ENCODE assay signal across 1 cellular context in the genomic region with DNA sequence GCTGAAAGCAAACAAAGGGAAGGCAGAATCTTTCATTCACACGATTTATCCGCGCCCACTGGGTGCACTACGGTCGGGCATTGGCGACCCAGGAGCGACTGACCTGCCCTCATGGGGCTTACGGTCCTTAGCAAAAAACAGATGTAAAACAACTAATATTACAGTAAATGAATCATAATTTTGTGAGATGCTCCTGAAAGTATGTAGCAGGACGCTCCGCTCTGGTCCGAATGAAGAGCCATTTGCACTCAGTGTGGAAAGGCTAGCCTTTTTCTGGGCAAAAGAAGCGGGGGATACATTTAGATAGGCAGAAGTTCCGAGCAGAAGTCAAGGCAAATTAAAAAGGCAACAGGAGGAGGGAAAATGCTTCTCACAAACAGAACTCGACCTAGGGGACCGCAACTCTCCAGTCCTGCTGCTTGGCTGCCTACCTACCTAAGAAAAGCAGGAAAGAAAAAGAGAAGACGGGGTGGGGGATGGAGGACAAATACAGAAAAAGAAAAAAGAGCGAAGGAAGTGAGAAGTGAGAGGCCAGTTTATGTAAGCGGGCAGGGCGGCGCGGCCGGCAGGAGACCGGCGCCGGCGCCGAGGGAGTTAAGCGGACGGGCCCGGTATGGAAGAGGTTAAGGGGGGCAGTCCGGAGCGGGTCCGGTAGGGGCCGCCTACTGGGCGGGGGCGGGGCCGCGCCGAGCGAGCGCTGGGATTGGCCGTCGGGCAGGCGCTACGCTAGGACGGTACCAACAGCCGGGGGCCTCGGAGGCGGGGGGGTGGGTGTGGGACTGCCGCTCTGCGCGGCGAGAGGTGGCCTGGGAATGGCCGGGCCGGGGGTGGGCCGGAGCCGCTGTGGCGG.
TF ChIP-seq lines count a peak whose summit lies in the region.

Gene FAM20B, plus strand, starts transcription at position 770 of the 850 bp plus-strand sequence. CDS start 17,954 bp downstream, outside the sequence.

TF ChIP-seq in SK-N-SH treated with all-trans-retinoic acid at 6 μM for 48 hours, 23 proteins besides CTCF, POLR2A, EP300 and RAD21 (continued from another document):
- TF ChIP-seq, protein P1, sequence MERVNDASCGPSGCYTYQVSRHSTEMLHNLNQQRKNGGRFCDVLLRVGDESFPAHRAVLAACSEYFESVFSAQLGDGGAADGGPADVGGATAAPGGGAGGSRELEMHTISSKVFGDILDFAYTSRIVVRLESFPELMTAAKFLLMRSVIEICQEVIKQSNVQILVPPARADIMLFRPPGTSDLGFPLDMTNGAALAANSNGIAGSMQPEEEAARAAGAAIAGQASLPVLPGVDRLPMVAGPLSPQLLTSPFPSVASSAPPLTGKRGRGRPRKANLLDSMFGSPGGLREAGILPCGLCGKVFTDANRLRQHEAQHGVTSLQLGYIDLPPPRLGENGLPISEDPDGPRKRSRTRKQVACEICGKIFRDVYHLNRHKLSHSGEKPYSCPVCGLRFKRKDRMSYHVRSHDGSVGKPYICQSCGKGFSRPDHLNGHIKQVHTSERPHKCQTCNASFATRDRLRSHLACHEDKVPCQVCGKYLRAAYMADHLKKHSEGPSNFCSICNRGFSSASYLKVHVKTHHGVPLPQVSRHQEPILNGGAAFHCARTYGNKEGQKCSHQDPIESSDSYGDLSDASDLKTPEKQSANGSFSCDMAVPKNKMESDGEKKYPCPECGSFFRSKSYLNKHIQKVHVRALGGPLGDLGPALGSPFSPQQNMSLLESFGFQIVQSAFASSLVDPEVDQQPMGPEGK (CRISPR knock-in tag; IDR thresholded peaks at IDR 0.05; ENCODE audit: borderline replicate concordance): no peak
- TF ChIP-seq SNAI2 (CRISPR knock-in tag; IDR thresholded peaks at IDR 0.05) (no peak), ZNF70 (CRISPR knock-in tag; IDR thresholded peaks at IDR 0.05) (no peak)
- TF ChIP-seq, protein P2, sequence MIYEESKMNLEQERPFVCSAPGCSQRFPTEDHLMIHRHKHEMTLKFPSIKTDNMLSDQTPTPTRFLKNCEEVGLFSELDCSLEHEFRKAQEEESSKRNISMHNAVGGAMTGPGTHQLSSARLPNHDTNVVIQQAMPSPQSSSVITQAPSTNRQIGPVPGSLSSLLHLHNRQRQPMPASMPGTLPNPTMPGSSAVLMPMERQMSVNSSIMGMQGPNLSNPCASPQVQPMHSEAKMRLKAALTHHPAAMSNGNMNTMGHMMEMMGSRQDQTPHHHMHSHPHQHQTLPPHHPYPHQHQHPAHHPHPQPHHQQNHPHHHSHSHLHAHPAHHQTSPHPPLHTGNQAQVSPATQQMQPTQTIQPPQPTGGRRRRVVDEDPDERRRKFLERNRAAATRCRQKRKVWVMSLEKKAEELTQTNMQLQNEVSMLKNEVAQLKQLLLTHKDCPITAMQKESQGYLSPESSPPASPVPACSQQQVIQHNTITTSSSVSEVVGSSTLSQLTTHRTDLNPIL (CRISPR knock-in tag; IDR thresholded peaks at IDR 0.05; ENCODE audit: low read depth): no peak
- TF ChIP-seq, protein P3, sequence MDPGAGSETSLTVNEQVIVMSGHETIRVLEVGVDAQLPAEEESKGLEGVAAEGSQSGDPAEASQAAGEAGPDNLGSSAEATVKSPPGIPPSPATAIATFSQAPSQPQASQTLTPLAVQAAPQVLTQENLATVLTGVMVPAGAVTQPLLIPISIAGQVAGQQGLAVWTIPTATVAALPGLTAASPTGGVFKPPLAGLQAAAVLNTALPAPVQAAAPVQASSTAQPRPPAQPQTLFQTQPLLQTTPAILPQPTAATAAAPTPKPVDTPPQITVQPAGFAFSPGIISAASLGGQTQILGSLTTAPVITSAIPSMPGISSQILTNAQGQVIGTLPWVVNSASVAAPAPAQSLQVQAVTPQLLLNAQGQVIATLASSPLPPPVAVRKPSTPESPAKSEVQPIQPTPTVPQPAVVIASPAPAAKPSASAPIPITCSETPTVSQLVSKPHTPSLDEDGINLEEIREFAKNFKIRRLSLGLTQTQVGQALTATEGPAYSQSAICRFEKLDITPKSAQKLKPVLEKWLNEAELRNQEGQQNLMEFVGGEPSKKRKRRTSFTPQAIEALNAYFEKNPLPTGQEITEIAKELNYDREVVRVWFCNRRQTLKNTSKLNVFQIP (CRISPR knock-in tag; IDR thresholded peaks at IDR 0.05; ENCODE audit: borderline replicate concordance, low read depth): no peak
TF ChIP-seq in SK-N-SH treated with all-trans-retinoic acid at 6 μM for 48 hours: peak in this region for 0.
